14 cellular contexts compared by ENCODE assay signal in the genomic region with DNA sequence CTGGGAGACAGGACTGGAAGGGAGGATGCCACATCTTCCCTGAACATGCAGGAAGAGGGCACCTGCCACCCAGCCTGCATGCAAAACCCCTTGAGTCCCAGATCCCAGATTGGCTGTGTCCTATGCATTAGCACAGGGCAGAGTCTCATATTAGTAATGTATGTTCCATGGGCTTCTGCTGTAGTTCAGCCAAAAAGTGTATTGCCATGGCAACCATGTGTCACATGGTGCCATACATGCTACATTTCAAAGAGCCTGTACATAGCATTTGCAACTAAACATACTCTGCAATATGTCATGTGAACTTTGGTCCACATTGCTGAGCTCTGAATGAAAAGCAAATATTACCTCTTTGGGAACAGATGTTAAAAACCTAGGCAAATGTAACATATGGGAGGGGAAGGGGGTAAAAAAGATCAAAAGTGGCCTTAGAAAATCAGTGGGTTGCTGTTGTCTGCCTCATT.
A peak's percentile ranks its signal among the peaks of the same experiment; 100 is the strongest.
DNase-seq lines count a peak whose midpoint lies in the region; ATAC-seq and TF ChIP-seq lines count a peak whose summit lies in the region.
"Had no signal": no experiment of that assay in that cellular context is flagged by ENCODE, and none has a peak within 500 bp of the region (broad histone marks: within the 10 kb centered on the region; RNA-seq: fewer than 3 reads in every experiment).

No MANE protein-coding gene starts in this region.

- H3K27ac Mint-ChIP-seq in activated naive CD4-positive, alpha-beta T cell treated with anti-CD3 and anti-CD28 coated beads, Interleukin-2, amount 50 U/mL, for 24 hours: peak overlapping the region; percentile 91
- peak overlapping the region; percentile 29 for H3K27ac Mint-ChIP-seq in type B pancreatic cell

- peaks cover 14% of the 10 kb centered on the region for H3K36me3 Mint-ChIP-seq in activated naive CD4-positive, alpha-beta T cell treated with anti-CD3 and anti-CD28 coated beads, Interleukin-2, amount 50 U/mL, for 24 hours
- H3K36me3 Mint-ChIP-seq in type B pancreatic cell: no peaks in the 10 kb centered on the region

- no peak overlapping the region for H3K4me3 ChIP-seq in PC-3 (ENCODE audit: low read length)
- H3K4me3 ChIP-seq in effector memory CD4-positive, alpha-beta T cell (ENCODE audit: insufficient read depth, low read depth, low read length, poor library complexity, severe bottlenecking): peak overlapping the region; percentile 38
- H3K4me3 ChIP-seq in HAP-1: no peak overlapping the region
- H3K4me3 ChIP-seq: MG63, PC-9 had no signal

- no peaks in the 10 kb centered on the region for H3K27me3 ChIP-seq in PC-3 (ENCODE audit: low read length)
- no peaks in the 10 kb centered on the region for H3K27me3 ChIP-seq in effector memory CD4-positive, alpha-beta T cell (replicated peaks; ENCODE audit: control insufficient read depth, insufficient read depth, low read length, poor library complexity, severe bottlenecking)
- no peaks in the 10 kb centered on the region for H3K27me3 ChIP-seq in HAP-1 (ENCODE audit: low read depth)
- H3K27me3 ChIP-seq: MG63 had no signal

- 0 out of 2 replicates have a peak overlapping the region, but pooled peaks have one; percentile 11 for H3K4me2 ChIP-seq in PC-3 (ENCODE audit: low read length)
- H3K4me2 ChIP-seq: PC-9 had no signal

- no peak overlapping the region for H3K27ac ChIP-seq in PC-3 (ENCODE audit: low read length)
- peak overlapping the region; percentile 47 for H3K27ac ChIP-seq in effector memory CD4-positive, alpha-beta T cell (ENCODE audit: insufficient read depth, low read length, poor library complexity, severe bottlenecking)
- H3K27ac ChIP-seq: PC-9 had no signal

- H3K9me3 ChIP-seq in PC-3 (ENCODE audit: low read length) (no peaks in the 10 kb centered on the region), HAP-1 (no peaks in the 10 kb centered on the region)
- no peaks in the 10 kb centered on the region for H3K9me3 ChIP-seq in effector memory CD4-positive, alpha-beta T cell (ENCODE audit: control insufficient read depth, low read length)
- H3K9me3 ChIP-seq: MG63 had no signal

- POLR2A ChIA-PET in PC-3 (lab: Charles Lee; ENCODE audit: unreplicated experiment): no interaction called here

- H3K9me3 Mint-ChIP-seq in activated naive CD4-positive, alpha-beta T cell treated with anti-CD3 and anti-CD28 coated beads, Interleukin-2, amount 50 U/mL, for 24 hours: no peaks in the 10 kb centered on the region
- no peaks in the 10 kb centered on the region for H3K9me3 Mint-ChIP-seq in type B pancreatic cell

- H3K79me2 ChIP-seq in PC-3 (ENCODE audit: low read length): no peaks in the 10 kb centered on the region

- no peaks in the 10 kb centered on the region for H3F3A ChIP-seq in PC-3 (ENCODE audit: low read length, unreplicated experiment)

- no TSS peak for BruUV-seq in PC-3 (replicated peaks; lab: Mats Ljungman, UMichigan)

- in situ Hi-C loops in GM13976 (cut with MboI; ENCODE audit: low sequenced_read_pairs, unreplicated experiment) (no loop called here), HAP-1 (cut with MboI; ENCODE audit: low sequenced_read_pairs) (no loop called here)

- peaks cover 73% of the 10 kb centered on the region for H3K4me1 Mint-ChIP-seq in activated naive CD4-positive, alpha-beta T cell treated with anti-CD3 and anti-CD28 coated beads, Interleukin-2, amount 50 U/mL, for 24 hours
- peaks cover 6% of the 10 kb centered on the region for H3K4me1 Mint-ChIP-seq in type B pancreatic cell (ENCODE audit: unreplicated experiment)

- H3K4me3 Mint-ChIP-seq in activated naive CD4-positive, alpha-beta T cell treated with anti-CD3 and anti-CD28 coated beads, Interleukin-2, amount 50 U/mL, for 24 hours: peak overlapping the region; percentile 72
- H3K4me3 Mint-ChIP-seq in type B pancreatic cell: no peak overlapping the region

- no peak for ATAC-seq in PC-3
- ATAC-seq: left cardiac atrium had no signal

- H3K4me1 ChIP-seq in PC-3 (ENCODE audit: insufficient read depth, low read length) (peaks cover 27% of the 10 kb centered on the region), HAP-1 (peaks cover 7% of the 10 kb centered on the region; the same call in 1 of the 2 replicates)
- peaks cover 41% of the 10 kb centered on the region for H3K4me1 ChIP-seq in effector memory CD4-positive, alpha-beta T cell (ENCODE audit: control insufficient read depth, insufficient read depth, low read length, poor library complexity, severe bottlenecking)

- no peak overlapping the region for H2AFZ ChIP-seq in PC-3 (ENCODE audit: low read length)
- H2AFZ ChIP-seq: PC-9 had no signal

- H3K9ac ChIP-seq in PC-3 (ENCODE audit: low read length): no peak overlapping the region

- no peaks in the 10 kb centered on the region for H4K20me1 ChIP-seq in PC-3 (ENCODE audit: low read length)

- no peak for DNase-seq in activated naive CD4-positive, alpha-beta T cell treated with anti-CD3 and anti-CD28 coated beads, Interleukin-2, amount 50 U/mL, for 16 hours
- DNase-seq in PC-3 (no peak), type B pancreatic cell (ENCODE audit: extremely low spot score, unreplicated experiment) (no peak), GM13976 (ENCODE audit: low spot score) (no peak), DMS79 (lab: John Stamatoyannopoulos, UW) (no peak), HAP-1 (ENCODE audit: low spot score in 2 of 2) (no peak)
- DNase-seq in effector memory CD4-positive, alpha-beta T cell: peak in 2 of 3 donors; percentile 8 to 15
- DNase-seq: DMS79 treated with DMSO at 0.1 percent for 48 hours, left cardiac atrium, MG63, NCI-H2107, PC-9, trophoblast cell had no signal

- H3K36me3 ChIP-seq in PC-3 (ENCODE audit: low read depth, low read length) (no peaks in the 10 kb centered on the region), HAP-1 (replicated peaks) (no peaks in the 10 kb centered on the region)
- peaks cover 6% of the 10 kb centered on the region for H3K36me3 ChIP-seq in effector memory CD4-positive, alpha-beta T cell (ENCODE audit: control insufficient read depth, insufficient read depth, low read length)
- H3K36me3 ChIP-seq: MG63 had no signal

- H3K27me3 Mint-ChIP-seq in activated naive CD4-positive, alpha-beta T cell treated with anti-CD3 and anti-CD28 coated beads, Interleukin-2, amount 50 U/mL, for 24 hours: no peaks in the 10 kb centered on the region
- no peaks in the 10 kb centered on the region for H3K27me3 Mint-ChIP-seq in type B pancreatic cell

- TF ChIP-seq CTCF in PC-3 (conservative IDR thresholded peaks at IDR 0.05; ENCODE audit: low read depth, low read length) (no peak), type B pancreatic cell (conservative IDR thresholded peaks at IDR 0.05) (no peak), GM13976 (IDR thresholded peaks at IDR 0.05; ENCODE audit: borderline replicate concordance, control extremely low read depth, extremely low read depth, insufficient read depth, missing control alignments) (no peak)

- intact Hi-C loops in PC-3 (cut with micrococcal nuclease): no loop called here

- H3K9me2 ChIP-seq in PC-3 (replicated peaks; ENCODE audit: low read length): no peaks in the 10 kb centered on the region

- CTCF ChIA-PET in PC-3 (lab: Charles Lee): no interaction called here

Comparison
In these comparisons a context has a peak if more than half of its experiments do, and no peak if none do; other contexts are left out.
1. DNase-seq: peak in effector memory CD4-positive, alpha-beta T cell (2 of 3); none in activated naive CD4-positive, alpha-beta T cell treated with anti-CD3 and anti-CD28 coated beads, Interleukin-2, amount 50 U/mL, for 16 hours (single experiment), PC-3 (single experiment), type B pancreatic cell (single experiment), GM13976 (single experiment), DMS79 (single experiment) and HAP-1 (0 of 2).